ENCODE assay signal across 19 cellular contexts in the genomic region with DNA sequence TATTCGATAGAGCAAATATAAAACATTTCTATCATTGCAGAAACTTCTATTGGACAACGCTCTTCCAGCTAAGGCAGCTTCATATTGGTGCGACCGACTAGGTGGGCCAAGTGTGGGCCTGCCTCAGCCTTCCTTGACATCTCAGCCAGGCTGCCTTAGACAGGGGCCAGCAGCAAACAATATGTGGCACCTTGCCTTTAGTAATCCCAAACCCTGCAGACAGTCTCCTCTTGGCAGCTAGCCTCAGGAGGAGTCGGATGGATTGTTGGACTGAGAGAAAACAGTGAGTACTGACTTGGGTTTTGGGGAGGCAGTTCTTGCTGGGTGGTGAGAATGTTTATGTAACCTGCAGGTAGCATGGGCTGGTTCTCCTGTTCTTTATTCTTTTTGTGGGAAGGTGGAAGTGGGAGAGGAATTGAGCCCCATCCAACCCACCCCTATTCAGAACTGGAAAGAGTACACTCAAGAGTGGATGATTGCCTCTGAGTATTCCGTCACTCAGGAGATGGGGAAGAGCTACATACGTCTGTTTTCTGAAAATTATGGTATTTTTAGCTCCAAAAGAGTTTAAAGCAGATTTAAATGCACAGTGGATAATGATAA.
"Had no signal": no experiment of that assay in that cellular context is flagged by ENCODE, and none has a peak within 500 bp of the region (broad histone marks: within the 10 kb centered on the region; RNA-seq: fewer than 3 reads in every experiment).

No MANE protein-coding gene starts in this region.

- ATAC-seq: left cardiac atrium; naive thymus-derived CD4-positive, alpha-beta T cell; stimulated activated naive B cell treated with anti-CD40 and anti-IgM and Interleukin-4, amounts not matched to agents 10 μg/mL and 1 μg/mL and 100 μg/mL, for 72 hours had no signal

- DNase-seq: effector memory CD4-positive, alpha-beta T cell; esophagus squamous epithelium; foreskin melanocyte; glutamatergic neuron; heart right ventricle; hippocampal formation; left cardiac atrium; left lung; midbrain; naive thymus-derived CD4-positive, alpha-beta T cell; right cardiac atrium; sigmoid colon; stimulated activated naive B cell treated with anti-CD40 and anti-IgM and Interleukin-4, amounts not matched to agents 10 μg/mL and 1 μg/mL and 100 μg/mL, for 72 hours; transverse colon had no signal

- H3K27me3 ChIP-seq: esophagus squamous epithelium, heart right ventricle, left lung, neural progenitor cell, sigmoid colon, transverse colon had no signal

- FAIRE-seq: endometrium, islet of Langerhans had no signal

- H3K9me3 ChIP-seq: esophagus squamous epithelium, heart right ventricle, left lung, sigmoid colon, transverse colon had no signal

- H3K4me1 ChIP-seq: esophagus squamous epithelium, heart right ventricle, left lung, neural progenitor cell, parathyroid adenoma, sigmoid colon, transverse colon had no signal

- H3K27ac ChIP-seq: coronary artery, esophagus squamous epithelium, heart right ventricle, left lung, neural progenitor cell, parathyroid adenoma, sigmoid colon, transverse colon had no signal

- H3K36me3 ChIP-seq: neural progenitor cell had no signal

- H3K4me3 ChIP-seq: coronary artery, esophagus squamous epithelium, heart right ventricle, left lung, neural progenitor cell, sigmoid colon, transverse colon had no signal
